ENCODE assay signal across 22 cellular contexts in genomic region chr17:55965051-55965450, GRCh38.
"Had no signal": no experiment of that assay in that cellular context is flagged by ENCODE, and none has a peak within 500 bp of the region (broad histone marks: within the 10 kb centered on the region; RNA-seq: fewer than 3 reads in every experiment).

No MANE protein-coding gene starts in this region.

- H3K27me3 Mint-ChIP-seq: activated B cell treated with CpG ODN at 0.5 μM for 24 hours; activated CD8-positive, alpha-beta T cell treated with anti-CD3 and anti-CD28 coated beads for 36 hours had no signal

- H3K9ac ChIP-seq: neural progenitor cell had no signal

- H3K9me3 Mint-ChIP-seq: activated B cell treated with CpG ODN at 0.5 μM for 24 hours; activated CD8-positive, alpha-beta T cell treated with anti-CD3 and anti-CD28 coated beads for 36 hours; activated naive CD8-positive, alpha-beta T cell treated with anti-CD3 and anti-CD28 coated beads, Interleukin-2, amount 10 ng/mL, durations not matched to agents 7 days and 5 days; activated T-helper 17 cell treated with anti-CD3 and anti-CD28 coated beads, Interleukin-2, amount 50 U/mL, for 72 hours; neural progenitor cell had no signal

- H3K36me3 ChIP-seq: esophagus squamous epithelium, heart right ventricle, neural progenitor cell, prostate gland, right atrium auricular region, tibial artery had no signal

- H3K4me1 Mint-ChIP-seq: activated B cell treated with CpG ODN at 0.5 μM for 24 hours; activated naive CD8-positive, alpha-beta T cell treated with anti-CD3 and anti-CD28 coated beads, Interleukin-2, amount 10 ng/mL, durations not matched to agents 7 days and 5 days; activated T-helper 17 cell treated with anti-CD3 and anti-CD28 coated beads, Interleukin-2, amount 50 U/mL, for 72 hours; neural progenitor cell had no signal

- H3K27ac ChIP-seq: esophagus squamous epithelium, heart right ventricle, neural progenitor cell, prostate gland, right atrium auricular region, tibial artery had no signal

- DNase-seq: activated B cell treated with CpG ODN at 0.5 μM for 24 hours; activated CD4-positive, alpha-beta T cell treated with anti-CD3 and anti-CD28 coated beads for 4 hours; activated CD8-positive, alpha-beta T cell treated with anti-CD3 and anti-CD28 coated beads for 36 hours; activated naive CD4-positive, alpha-beta T cell treated with Interleukin-2 at 50 U/mL for 16 hours; activated naive CD8-positive, alpha-beta T cell treated with anti-CD3 and anti-CD28 coated beads, Interleukin-2, amount 10 ng/mL, durations not matched to agents 7 days and 5 days; activated T-cell treated with anti-CD3 and anti-CD28 coated beads, Interleukin-2, amount 50 U/mL, for 1 hour; amygdala; dermis blood vessel endothelial cell; effector memory CD4-positive, alpha-beta T cell; esophagus squamous epithelium; heart right ventricle; left ventricle myocardium superior; mesenchymal stem cell; naive thymus-derived CD4-positive, alpha-beta T cell; stimulated activated CD4-positive, alpha-beta T cell treated with anti-CD3 and anti-CD28 coated beads, Interleukin-2, amount 100 ng/mL, for 24 hours; stimulated activated naive CD8-positive, alpha-beta T cell treated with anti-CD3 and anti-CD28 coated beads, Interleukin-15, Interleukin-2, amounts not matched to agents 100 U/mL and 50 U/mL, for 24 hours; substantia nigra; tibial artery had no signal

- ATAC-seq: activated CD8-positive, alpha-beta T cell treated with anti-CD3 and anti-CD28 coated beads for 36 hours; activated T-helper 17 cell treated with anti-CD3 and anti-CD28 coated beads, Interleukin-2, amount 50 U/mL, for 72 hours; heart right ventricle; left ventricle myocardium superior; naive thymus-derived CD4-positive, alpha-beta T cell; stimulated activated naive CD8-positive, alpha-beta T cell treated with anti-CD3 and anti-CD28 coated beads, Interleukin-15, Interleukin-2, amounts not matched to agents 100 U/mL and 50 U/mL, for 24 hours had no signal

- H3K27me3 ChIP-seq: esophagus squamous epithelium, heart right ventricle, neural progenitor cell, right atrium auricular region, tibial artery had no signal

- H2AFZ ChIP-seq: neural progenitor cell had no signal

- H3K4me1 ChIP-seq: esophagus squamous epithelium, heart right ventricle, neural progenitor cell, prostate gland, right atrium auricular region, tibial artery had no signal

- H3K27ac Mint-ChIP-seq: activated B cell treated with CpG ODN at 0.5 μM for 24 hours; activated CD8-positive, alpha-beta T cell treated with anti-CD3 and anti-CD28 coated beads for 36 hours; activated naive CD8-positive, alpha-beta T cell treated with anti-CD3 and anti-CD28 coated beads, Interleukin-2, amount 10 ng/mL, durations not matched to agents 7 days and 5 days; activated T-helper 17 cell treated with anti-CD3 and anti-CD28 coated beads, Interleukin-2, amount 50 U/mL, for 72 hours; naive thymus-derived CD4-positive, alpha-beta T cell; neural progenitor cell had no signal

- H3K36me3 Mint-ChIP-seq: activated naive CD8-positive, alpha-beta T cell treated with anti-CD3 and anti-CD28 coated beads, Interleukin-2, amount 10 ng/mL, durations not matched to agents 7 days and 5 days; naive thymus-derived CD4-positive, alpha-beta T cell; neural progenitor cell had no signal

- H3K4me2 ChIP-seq: neural progenitor cell had no signal

- H3K9me3 ChIP-seq: esophagus squamous epithelium, heart right ventricle, prostate gland, right atrium auricular region, tibial artery had no signal

- H3K4me3 Mint-ChIP-seq: activated B cell treated with CpG ODN at 0.5 μM for 24 hours; activated CD8-positive, alpha-beta T cell treated with anti-CD3 and anti-CD28 coated beads for 36 hours; activated naive CD8-positive, alpha-beta T cell treated with anti-CD3 and anti-CD28 coated beads, Interleukin-2, amount 10 ng/mL, durations not matched to agents 7 days and 5 days; activated T-helper 17 cell treated with anti-CD3 and anti-CD28 coated beads, Interleukin-2, amount 50 U/mL, for 72 hours; naive thymus-derived CD4-positive, alpha-beta T cell; neural progenitor cell had no signal

- H3K4me3 ChIP-seq: esophagus squamous epithelium, heart right ventricle, neural progenitor cell, prostate gland, right atrium auricular region, tibial artery had no signal
